ENCODE assay signal across 24 cellular contexts in genomic region chr4:187887886-187888285, GRCh38.
"Had no signal": no experiment of that assay in that cellular context is flagged by ENCODE, and none has a peak within 500 bp of the region (broad histone marks: within the 10 kb centered on the region; RNA-seq: fewer than 3 reads in every experiment).

No MANE protein-coding gene starts in this region.

- H3K4me1 ChIP-seq: adrenal gland had no signal

- H3K9me3 ChIP-seq: adrenal gland had no signal

- H3K27ac ChIP-seq: adrenal gland had no signal

- DNase-seq: activated CD4-positive, alpha-beta T cell treated with anti-CD3 and anti-CD28 coated beads for 4 hours; activated CD8-positive, alpha-beta memory T cell treated with anti-CD3 and anti-CD28 coated beads, Interleukin-2, amount 50 U/mL, for 4 hours; activated CD8-positive, alpha-beta T cell treated with anti-CD3 and anti-CD28 coated beads for 36 hours; activated gamma-delta T cell treated with Interleukin-2 at 50 U/mL for 16 hours; activated naive CD4-positive, alpha-beta T cell treated with anti-CD3 and anti-CD28 coated beads, Interleukin-2, amount 10 ng/mL, durations not matched to agents 7 days and 5 days; activated naive CD8-positive, alpha-beta T cell treated with anti-CD3 and anti-CD28 coated beads for 36 hours; activated T-cell treated with anti-CD3 and anti-CD28 coated beads, Interleukin-2, amount 50 U/mL, for 72 hours; adrenal gland; anterior cingulate cortex; cerebellar nuclear complex; MG63; MV-4-11; NCI-H1092 treated with DMSO at 0.1 percent for 48 hours; NCI-H1417 treated with DMSO at 0.1 percent for 48 hours; NCI-H1694 treated with DMSO at 0.1 percent for 48 hours; NCI-H2029 treated with DMSO at 0.1 percent for 48 hours; NCI-H345; NCI-H510A; NCI-H748 treated with DMSO at 0.1 percent for 48 hours; OCI-M1; RPMI8226 had no signal

- H3K4me3 ChIP-seq: adrenal gland, MG63 had no signal

- H3K36me3 ChIP-seq: adrenal gland, MG63 had no signal

- ATAC-seq: activated CD4-positive, CD25-positive, alpha-beta regulatory T cell treated with anti-CD3 and anti-CD28 coated beads, Interleukin-2, amount 50 U/mL, for 24 hours; activated CD8-positive, alpha-beta T cell treated with anti-CD3 and anti-CD28 coated beads for 36 hours; activated T-cell treated with anti-CD3 and anti-CD28 coated beads, Interleukin-2, amount 50 U/mL, for 72 hours; Panc1; Right ventricle myocardium inferior had no signal

- H3K27me3 ChIP-seq: adrenal gland, MG63 had no signal
